ENCODE assay signal across 17 cellular contexts in genomic region chr2:160932960-160933359, GRCh38.
DNase-seq lines count a peak whose midpoint lies in the region; ATAC-seq, FAIRE-seq and TF ChIP-seq lines count a peak whose summit lies in the region.
"Had no signal": no experiment of that assay in that cellular context is flagged by ENCODE, and none has a peak within 500 bp of the region (broad histone marks: within the 10 kb centered on the region; RNA-seq: fewer than 3 reads in every experiment).

No MANE protein-coding gene starts in this region.

- H4K20me1 ChIP-seq in IMR-90 (ENCODE audit: insufficient read depth, low read length) = no peaks in the 10 kb centered on the region
- H4K20me1 ChIP-seq: BLaER1 had no signal

- peak overlapping the region; percentile 42 for H3K18ac ChIP-seq in IMR-90 (ENCODE audit: low read depth, low read length)
- H3K18ac ChIP-seq in mesenchymal stem cell (ENCODE audit: low read depth in 1 of 2, low read length in 2 of 2) = no peak overlapping the region

- no peak overlapping the region for H3K4me2 ChIP-seq in IMR-90 (ENCODE audit: low read depth, low read length)
- no peak overlapping the region for H3K4me2 ChIP-seq in mesenchymal stem cell (ENCODE audit: low read length, poor library complexity, severe bottlenecking)
- H3K4me2 ChIP-seq: BLaER1 had no signal

- H3K14ac ChIP-seq in IMR-90 (replicated peaks; ENCODE audit: low read depth, low read length) (peak overlapping the region; percentile 68), mesenchymal stem cell (ENCODE audit: low read length in 2 of 2) (no peak overlapping the region)

- no TSS peak for BruUV-seq in IMR-90 (replicated peaks; lab: Mats Ljungman, UMichigan)

- H2AK9ac ChIP-seq in IMR-90 (replicated peaks; ENCODE audit: low read depth, low read length, poor library complexity) = peak overlapping the region; percentile 23

- TF ChIP-seq POLR2A in IMR-90 (IDR thresholded peaks at IDR 0.05; ENCODE audit: low read depth, low read length) = no peak
- TF ChIP-seq POLR2A in H54 (IDR thresholded peaks at IDR 0.05; ENCODE audit: low read depth, low read length) = no peak

- no peak for TF ChIP-seq CTCF in IMR-90 (conservative IDR thresholded peaks at IDR 0.05; ENCODE audit: low read depth, low read length)

- no CpG with 5 or more reads among the region's 2 CpGs for WGBS in IMR-90 (ENCODE audit: extremely low coverage in 2 of 2, insufficient read length in 1 of 2), 2 experiments
- WGBS in mesenchymal stem cell = no CpG with 5 or more reads among the region's 2 CpGs
- WGBS in small intestine, 3 donors = 71 to 83% (median 75%) methylated on average over 2 of the region's 2 CpGs

- H4K8ac ChIP-seq in IMR-90 (ENCODE audit: low read depth in 2 of 2, low read length in 2 of 2) (peak overlapping the region in 1 of 2 experiments; percentile 71; a peak in 1 of 4 replicates), mesenchymal stem cell (ENCODE audit: low read length) (no peak overlapping the region)

- H3K27me3 ChIP-seq in IMR-90 (ENCODE audit: control insufficient read depth, insufficient read depth, low read length) (no peaks in the 10 kb centered on the region), mesenchymal stem cell (ENCODE audit: control insufficient read depth in 1 of 2, insufficient read depth in 1 of 2, low read length in 2 of 2) (no peaks in the 10 kb centered on the region), small intestine (ENCODE audit: control insufficient read depth in 2 of 2, insufficient read depth in 2 of 2, low read length in 2 of 2) (no peaks in the 10 kb centered on the region)
- H3K27me3 ChIP-seq: BLaER1 had no signal

- no peak overlapping the region for H3K9ac ChIP-seq in IMR-90 (ENCODE audit: low read depth, low read length)
- no peak overlapping the region for H3K9ac ChIP-seq in mesenchymal stem cell (ENCODE audit: low read length)
- H3K9ac ChIP-seq: BLaER1 had no signal

- H3K4ac ChIP-seq in IMR-90 (ENCODE audit: low read depth, low read length) (peak overlapping the region; percentile 83), mesenchymal stem cell (ENCODE audit: low read depth in 1 of 2, low read length in 2 of 2) (peak overlapping the region in 1 of 2 experiments; percentile 24)

- H2AK5ac ChIP-seq in IMR-90 (ENCODE audit: low read depth, low read length) (peak overlapping the region; percentile 43; the same call in 1 of the 2 replicates), mesenchymal stem cell (ENCODE audit: low read length, severe bottlenecking) (no peak overlapping the region)

- 0 out of 2 replicates have a peak overlapping the region, but pooled peaks have one; percentile 43 for H4K5ac ChIP-seq in IMR-90 (ENCODE audit: low read depth, low read length)

- H2AFZ ChIP-seq in IMR-90 (replicated peaks; ENCODE audit: low read length, poor library complexity) = peak overlapping the region; percentile 73
- H2AFZ ChIP-seq in mesenchymal stem cell (ENCODE audit: low read depth, low read length) = no peak overlapping the region

- POLR2A ChIA-PET in IMR-90 (lab: Charles Lee; ENCODE audit: unreplicated experiment) = interaction anchor here (0.6 kb wide), 1 partner anchor 996 kb away, joined by 4 read pairs; no protein-coding TSS in a partner anchor

- H3K36me3 ChIP-seq in IMR-90 (ENCODE audit: control insufficient read depth, insufficient read depth, low read length) (no peaks in the 10 kb centered on the region), mesenchymal stem cell (ENCODE audit: control insufficient read depth in 1 of 2, insufficient read depth in 2 of 2, low read depth in 1 of 2, low read length in 2 of 2) (no peaks in the 10 kb centered on the region), small intestine (ENCODE audit: control insufficient read depth in 2 of 2, insufficient read depth in 2 of 2, low read length in 2 of 2) (no peaks in the 10 kb centered on the region)
- H3K36me3 ChIP-seq: BLaER1 had no signal

- H2BK5ac ChIP-seq in IMR-90 (ENCODE audit: low read depth, low read length, poor library complexity, severe bottlenecking) = peak overlapping the region; percentile 62
- H2BK5ac ChIP-seq in mesenchymal stem cell (ENCODE audit: low read depth, low read length, poor library complexity, severe bottlenecking) = no peak overlapping the region

- dilution Hi-C loops in IMR-90 (cut with HindIII; ENCODE audit: low sequenced_read_pairs, unreplicated experiment) = no loop called here

- peak; percentile 61 for DNase-seq in DMS53 treated with DMSO at 0.1 percent for 48 hours (lab: John Stamatoyannopoulos, UW; ENCODE audit: unreplicated experiment)
- DNase-seq in IMR-90 = peak; percentile 85
- peak; percentile 56 for DNase-seq in dedifferentiated amniotic fluid mesenchymal stem cell (ENCODE audit: extremely low spot score)
- peak; percentile 91 for DNase-seq in mesenchymal stem cell
- DNase-seq in anterior cingulate cortex (lab: John Stamatoyannopoulos, UW) = no peak
- no peak for DNase-seq in small intestine
- DNase-seq in H54 (ENCODE audit: insufficient read length, low spot score) = no peak
- DNase-seq: activated CD4-positive, CD25-positive, alpha-beta regulatory T cell; kidney; NCI-H1417; NCI-H2227 treated with DMSO at 0.1 percent for 48 hours; right cardiac atrium; stimulated activated CD4-positive, alpha-beta T cell treated with anti-CD3 and anti-CD28 coated beads, Interleukin-1b, Interleukin-23, amount 100 ng/mL, for 48 hours had no signal

- in situ Hi-C loops in IMR-90 (cut with MboI; ENCODE audit: low sequenced_read_pairs) = no loop called here

- peak; percentile 94 for ATAC-seq in IMR-90 (ENCODE audit: low read depth)
- ATAC-seq in GM19351 (IDR thresholded peaks at IDR 0.05; ENCODE audit: unreplicated experiment) = no peak
- ATAC-seq: K562, right cardiac atrium had no signal

- peaks cover 7% of the 10 kb centered on the region; the same call in 1 of the 2 replicates for H3K9me1 ChIP-seq in IMR-90 (ENCODE audit: insufficient read depth, low read length)

- H3K79me1 ChIP-seq in IMR-90 (ENCODE audit: low read depth in 1 of 2, low read length in 2 of 2) = no peaks in the 10 kb centered on the region
- no peaks in the 10 kb centered on the region for H3K79me1 ChIP-seq in mesenchymal stem cell (replicated peaks; ENCODE audit: low read length, poor library complexity, severe bottlenecking)

- intact Hi-C loops in IMR-90 (cut with micrococcal nuclease) = no loop called here

- H3K23ac ChIP-seq in IMR-90 (ENCODE audit: low read depth, low read length) (no peak overlapping the region), mesenchymal stem cell (ENCODE audit: low read length in 2 of 2) (no peak overlapping the region)

- H3K4me3 ChIP-seq in IMR-90 (ENCODE audit: insufficient read depth, low read depth, low read length) (no peak overlapping the region), mesenchymal stem cell (ENCODE audit: insufficient read depth in 1 of 2, low read depth in 1 of 2, low read length in 2 of 2) (no peak overlapping the region), small intestine (ENCODE audit: low read depth in 1 of 2, low read length in 2 of 2) (no peak overlapping the region)
- H3K4me3 ChIP-seq: BLaER1, K562 had no signal

- H2BK15ac ChIP-seq in IMR-90 (ENCODE audit: low read depth, low read length) = peak overlapping the region; percentile 76; the same call in 1 of the 3 replicates
- no peak overlapping the region for H2BK15ac ChIP-seq in mesenchymal stem cell (ENCODE audit: low read depth, poor library complexity, severe bottlenecking)

- H2BK120ac ChIP-seq in IMR-90 (ENCODE audit: low read depth, low read length) = peak overlapping the region; percentile 82; the same call in 1 of the 2 replicates
- no peak overlapping the region for H2BK120ac ChIP-seq in mesenchymal stem cell (ENCODE audit: low read depth, low read length)

- no peaks in the 10 kb centered on the region for H3K9me3 ChIP-seq in IMR-90 (ENCODE audit: control insufficient read depth, insufficient read depth, low read length)
- no peaks in the 10 kb centered on the region for H3K9me3 ChIP-seq in mesenchymal stem cell (ENCODE audit: control insufficient read depth, low read length)
- no peaks in the 10 kb centered on the region for H3K9me3 ChIP-seq in small intestine (ENCODE audit: control insufficient read depth, low read depth)
- H3K9me3 ChIP-seq: BLaER1 had no signal

- H2BK12ac ChIP-seq in mesenchymal stem cell (ENCODE audit: low read length in 2 of 2) = no peak overlapping the region

- peak overlapping the region; percentile 83 for H2BK20ac ChIP-seq in IMR-90 (ENCODE audit: low read depth, low read length)

- peak overlapping the region; percentile 20; the same call in 1 of the 2 replicates for H3K56ac ChIP-seq in IMR-90 (ENCODE audit: extremely low read depth, insufficient read depth, low read length)

- CTCF ChIA-PET in IMR-90 (lab: Yijun Ruan, JAX) = no interaction called here

- H3K4me1 ChIP-seq in IMR-90 (ENCODE audit: control insufficient read depth, insufficient read depth, low read length) = peaks cover 17% of the 10 kb centered on the region
- H3K4me1 ChIP-seq in mesenchymal stem cell (ENCODE audit: control insufficient read depth, insufficient read depth, low read depth, low read length) = no peaks in the 10 kb centered on the region
- H3K4me1 ChIP-seq in small intestine (ENCODE audit: control insufficient read depth in 2 of 2, insufficient read depth in 1 of 2, low read depth in 1 of 2, low read length in 1 of 2) = no peaks in the 10 kb centered on the region
- H3K4me1 ChIP-seq: BLaER1 had no signal

- H3K27ac ChIP-seq in IMR-90 (ENCODE audit: insufficient read depth, low read length) = peak overlapping the region; percentile 87; the same call in 1 of the 2 replicates
- H3K27ac ChIP-seq in mesenchymal stem cell (ENCODE audit: low read length, poor library complexity, severe bottlenecking) = no peak overlapping the region
- no peak overlapping the region for H3K27ac ChIP-seq in small intestine (ENCODE audit: low read depth in 1 of 2, low read length in 1 of 2)
- H3K27ac ChIP-seq: BLaER1 had no signal

- H4K91ac ChIP-seq in IMR-90 (ENCODE audit: insufficient read depth, low read depth, low read length) = peak overlapping the region; percentile 60; the same call in 1 of the 2 replicates
- H4K91ac ChIP-seq in mesenchymal stem cell (ENCODE audit: low read length) = no peak overlapping the region

- FAIRE-seq in small intestine (lab: Jason Lieb, UNC) = no peak
- no peak for FAIRE-seq in H54 (lab: Jason Lieb, UNC)
- FAIRE-seq: D721Med, K562, kidney had no signal

- TF ChIP-seq RAD21 in IMR-90 (IDR thresholded peaks at IDR 0.05; ENCODE audit: low read length) = no peak

TF ChIP-seq in IMR-90, 13 proteins besides CTCF, POLR2A, EP300 and RAD21 (continues in another document):
- TF ChIP-seq SMC3 (IDR thresholded peaks at IDR 0.05; ENCODE audit: low read depth, low read length) (no peak), NFE2L2 (IDR thresholded peaks at IDR 0.05; ENCODE audit: low read depth, low read length) (peak; percentile 52; the same call in 1 of the 2 replicates), MAZ (IDR thresholded peaks at IDR 0.05; ENCODE audit: borderline replicate concordance, low read depth, low read length) (no peak)
- TF ChIP-seq, protein P1, sequence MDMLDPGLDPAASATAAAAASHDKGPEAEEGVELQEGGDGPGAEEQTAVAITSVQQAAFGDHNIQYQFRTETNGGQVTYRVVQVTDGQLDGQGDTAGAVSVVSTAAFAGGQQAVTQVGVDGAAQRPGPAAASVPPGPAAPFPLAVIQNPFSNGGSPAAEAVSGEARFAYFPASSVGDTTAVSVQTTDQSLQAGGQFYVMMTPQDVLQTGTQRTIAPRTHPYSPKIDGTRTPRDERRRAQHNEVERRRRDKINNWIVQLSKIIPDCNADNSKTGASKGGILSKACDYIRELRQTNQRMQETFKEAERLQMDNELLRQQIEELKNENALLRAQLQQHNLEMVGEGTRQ (IDR thresholded peaks at IDR 0.05; ENCODE audit: low read depth, low read length) = no peak

Comparison
In these comparisons a context has a peak if more than half of its experiments do, and no peak if none do; other contexts are left out.
1. DNase-seq: peak in DMS53 treated with DMSO at 0.1 percent for 48 hours (single experiment), IMR-90 (single experiment), dedifferentiated amniotic fluid mesenchymal stem cell (single experiment) and mesenchymal stem cell (single experiment); none in anterior cingulate cortex (0 of 58), small intestine (single experiment) and H54 (single experiment).